Comparison of ENCODE assay signal across 1 cellular context in genomic region chr5:61625682-61626620, GRCh38.
A peak's percentile ranks its signal among the peaks of the same experiment; 100 is the strongest.
TF ChIP-seq lines count a peak whose summit lies in the region.

No MANE protein-coding gene starts in this region.

TF ChIP-seq in GM23338, 12 proteins besides CTCF, POLR2A, EP300 and RAD21 (continued from another document):
- TF ChIP-seq, protein P1, sequence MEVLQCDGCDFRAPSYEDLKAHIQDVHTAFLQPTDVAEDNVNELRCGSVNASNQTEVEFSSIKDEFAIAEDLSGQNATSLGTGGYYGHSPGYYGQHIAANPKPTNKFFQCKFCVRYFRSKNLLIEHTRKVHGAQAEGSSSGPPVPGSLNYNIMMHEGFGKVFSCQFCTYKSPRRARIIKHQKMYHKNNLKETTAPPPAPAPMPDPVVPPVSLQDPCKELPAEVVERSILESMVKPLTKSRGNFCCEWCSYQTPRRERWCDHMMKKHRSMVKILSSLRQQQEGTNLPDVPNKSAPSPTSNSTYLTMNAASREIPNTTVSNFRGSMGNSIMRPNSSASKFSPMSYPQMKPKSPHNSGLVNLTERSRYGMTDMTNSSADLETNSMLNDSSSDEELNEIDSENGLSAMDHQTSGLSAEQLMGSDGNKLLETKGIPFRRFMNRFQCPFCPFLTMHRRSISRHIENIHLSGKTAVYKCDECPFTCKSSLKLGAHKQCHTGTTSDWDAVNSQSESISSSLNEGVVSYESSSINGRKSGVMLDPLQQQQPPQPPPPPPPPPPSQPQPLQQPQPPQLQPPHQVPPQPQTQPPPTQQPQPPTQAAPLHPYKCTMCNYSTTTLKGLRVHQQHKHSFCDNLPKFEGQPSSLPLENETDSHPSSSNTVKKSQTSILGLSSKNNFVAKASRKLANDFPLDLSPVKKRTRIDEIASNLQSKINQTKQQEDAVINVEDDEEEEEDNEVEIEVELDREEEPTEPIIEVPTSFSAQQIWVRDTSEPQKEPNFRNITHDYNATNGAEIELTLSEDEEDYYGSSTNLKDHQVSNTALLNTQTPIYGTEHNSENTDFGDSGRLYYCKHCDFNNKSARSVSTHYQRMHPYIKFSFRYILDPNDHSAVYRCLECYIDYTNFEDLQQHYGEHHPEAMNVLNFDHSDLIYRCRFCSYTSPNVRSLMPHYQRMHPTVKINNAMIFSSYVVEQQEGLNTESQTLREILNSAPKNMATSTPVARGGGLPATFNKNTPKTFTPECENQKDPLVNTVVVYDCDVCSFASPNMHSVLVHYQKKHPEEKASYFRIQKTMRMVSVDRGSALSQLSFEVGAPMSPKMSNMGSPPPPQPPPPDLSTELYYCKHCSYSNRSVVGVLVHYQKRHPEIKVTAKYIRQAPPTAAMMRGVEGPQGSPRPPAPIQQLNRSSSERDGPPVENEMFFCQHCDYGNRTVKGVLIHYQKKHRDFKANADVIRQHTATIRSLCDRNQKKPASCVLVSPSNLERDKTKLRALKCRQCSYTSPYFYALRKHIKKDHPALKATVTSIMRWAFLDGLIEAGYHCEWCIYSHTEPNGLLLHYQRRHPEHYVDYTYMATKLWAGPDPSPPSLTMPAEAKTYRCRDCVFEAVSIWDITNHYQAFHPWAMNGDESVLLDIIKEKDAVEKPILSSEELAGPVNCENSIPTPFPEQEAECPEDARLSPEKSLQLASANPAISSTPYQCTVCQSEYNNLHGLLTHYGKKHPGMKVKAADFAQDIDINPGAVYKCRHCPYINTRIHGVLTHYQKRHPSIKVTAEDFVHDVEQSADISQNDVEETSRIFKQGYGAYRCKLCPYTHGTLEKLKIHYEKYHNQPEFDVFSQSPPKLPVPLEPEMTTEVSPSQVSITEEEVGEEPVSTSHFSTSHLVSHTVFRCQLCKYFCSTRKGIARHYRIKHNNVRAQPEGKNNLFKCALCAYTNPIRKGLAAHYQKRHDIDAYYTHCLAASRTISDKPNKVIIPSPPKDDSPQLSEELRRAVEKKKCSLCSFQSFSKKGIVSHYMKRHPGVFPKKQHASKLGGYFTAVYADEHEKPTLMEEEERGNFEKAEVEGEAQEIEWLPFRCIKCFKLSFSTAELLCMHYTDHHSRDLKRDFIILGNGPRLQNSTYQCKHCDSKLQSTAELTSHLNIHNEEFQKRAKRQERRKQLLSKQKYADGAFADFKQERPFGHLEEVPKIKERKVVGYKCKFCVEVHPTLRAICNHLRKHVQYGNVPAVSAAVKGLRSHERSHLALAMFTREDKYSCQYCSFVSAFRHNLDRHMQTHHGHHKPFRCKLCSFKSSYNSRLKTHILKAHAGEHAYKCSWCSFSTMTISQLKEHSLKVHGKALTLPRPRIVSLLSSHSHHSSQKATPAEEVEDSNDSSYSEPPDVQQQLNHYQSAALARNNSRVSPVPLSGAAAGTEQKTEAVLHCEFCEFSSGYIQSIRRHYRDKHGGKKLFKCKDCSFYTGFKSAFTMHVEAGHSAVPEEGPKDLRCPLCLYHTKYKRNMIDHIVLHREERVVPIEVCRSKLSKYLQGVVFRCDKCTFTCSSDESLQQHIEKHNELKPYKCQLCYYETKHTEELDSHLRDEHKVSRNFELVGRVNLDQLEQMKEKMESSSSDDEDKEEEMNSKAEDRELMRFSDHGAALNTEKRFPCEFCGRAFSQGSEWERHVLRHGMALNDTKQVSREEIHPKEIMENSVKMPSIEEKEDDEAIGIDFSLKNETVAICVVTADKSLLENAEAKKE (CRISPR knock-in tag; IDR thresholded peaks at IDR 0.05), result 0 out of 2 replicates have a peak, but pooled peaks have one; percentile 14
- TF ChIP-seq ZNF114 (CRISPR knock-in tag; IDR thresholded peaks at IDR 0.05), result no peak
- no peak for TF ChIP-seq JUNB (IDR thresholded peaks at IDR 0.05; ENCODE audit: unreplicated experiment)
- no peak for TF ChIP-seq REST (IDR thresholded peaks at IDR 0.05; ENCODE audit: unreplicated experiment)
TF ChIP-seq in GM23338: peak in this region for 2.
